In genomic region chr4:143558286-143558685, GRCh38 we compare ENCODE assay signal across 12 cellular contexts. TPM values are rescaled to one million over a fixed set of nuclear protein-coding genes. Genes with fewer than 3 reads are reported as not detected.
DNase-seq lines count a peak whose midpoint lies in the region; ATAC-seq, FAIRE-seq and TF ChIP-seq lines count a peak whose summit lies in the region.
"Had no signal": no experiment of that assay in that cellular context is flagged by ENCODE, and none has a peak within 500 bp of the region (broad histone marks: within the 10 kb centered on the region; RNA-seq: fewer than 3 reads in every experiment).

No MANE protein-coding gene starts in this region.

- DNase-seq in activated CD8-positive, alpha-beta memory T cell treated with anti-CD3 and anti-CD28 coated beads, Interleukin-2, amount 10 ng/mL, durations not matched to agents 7 days and 5 days: no peak
- DNase-seq in activated CD8-positive, alpha-beta memory T cell treated with anti-CD3 and anti-CD28 coated beads, Interleukin-2, amount 50 U/mL, for 48 hours: no peak
- no peak for DNase-seq in astrocyte (ENCODE audit: low read depth)
- DNase-seq in retina: peak; percentile 19
- no peak for DNase-seq in substantia nigra (lab: John Stamatoyannopoulos, UW)

- POLR2A ChIA-PET in HEK293 (lab: Yijun Ruan, JAX): no interaction called here

- H3K79me2 ChIP-seq in astrocyte (ENCODE audit: insufficient read depth, low read length): no peaks in the 10 kb centered on the region

- peak overlapping the region; percentile 89 for H3K4me3 Mint-ChIP-seq in activated CD8-positive, alpha-beta memory T cell treated with anti-CD3 and anti-CD28 coated beads, Interleukin-2, amount 10 ng/mL, durations not matched to agents 7 days and 5 days
- no peak overlapping the region for H3K4me3 Mint-ChIP-seq in astrocyte (ENCODE audit: unreplicated experiment)

- H3K4me3 ChIP-seq in HEK293 (ENCODE audit: low read depth, low read length) (no peak overlapping the region), astrocyte (ENCODE audit: insufficient read depth, low read depth, low read length) (no peak overlapping the region)
- H3K4me3 ChIP-seq: K562 had no signal

- H3K27me3 ChIP-seq in astrocyte (ENCODE audit: insufficient read depth, low read length): no peaks in the 10 kb centered on the region
- H3K27me3 ChIP-seq: gastroesophageal sphincter, pancreas, spleen had no signal

- H3K4me1 Mint-ChIP-seq in activated CD8-positive, alpha-beta memory T cell treated with anti-CD3 and anti-CD28 coated beads, Interleukin-2, amount 10 ng/mL, durations not matched to agents 7 days and 5 days: peaks cover 38% of the 10 kb centered on the region
- H3K4me1 Mint-ChIP-seq in astrocyte (ENCODE audit: low read depth, unreplicated experiment): peaks cover 5% of the 10 kb centered on the region

- H3K4me1 ChIP-seq in HEK293 (ENCODE audit: control insufficient read depth, insufficient read depth, low read length) (no peaks in the 10 kb centered on the region), astrocyte (ENCODE audit: insufficient read depth, low read length) (peaks cover 5% of the 10 kb centered on the region)
- H3K4me1 ChIP-seq: pancreas had no signal

- H4K20me1 ChIP-seq in astrocyte (ENCODE audit: insufficient read depth, low read length): no peaks in the 10 kb centered on the region

- no peak for FAIRE-seq in astrocyte (lab: Jason Lieb, UNC)
- FAIRE-seq: K562, pancreas had no signal

- CTCF ChIA-PET in activated CD8-positive, alpha-beta memory T cell treated with anti-CD3 and anti-CD28 coated beads, Interleukin-2, amount 10 ng/mL, durations not matched to agents 7 days and 5 days (lab: Charles Lee): interaction anchor here (1.3 to 2.4 kb wide), 6 partner anchors 8 to 87 kb away, joined by 4 to 7 read pairs (median 5); no protein-coding TSS in a partner anchor
- CTCF ChIA-PET in HEK293 (lab: Yijun Ruan, JAX): interaction anchor here (0.6 to 1.3 kb wide), 7 partner anchors 11 to 603 kb away, joined by 3 to 4 read pairs (median 3); no protein-coding TSS in a partner anchor

- H3K4me2 ChIP-seq in astrocyte (ENCODE audit: low read length): peak overlapping the region; percentile 96

- H3K9me3 ChIP-seq in HEK293 (ENCODE audit: control insufficient read depth, insufficient read depth, low read depth, low read length) (no peaks in the 10 kb centered on the region), astrocyte (ENCODE audit: insufficient read depth, low read depth, low read length) (no peaks in the 10 kb centered on the region)
- H3K9me3 ChIP-seq: gastroesophageal sphincter, pancreas, spleen had no signal

- H3K36me3 ChIP-seq in HEK293 (ENCODE audit: control insufficient read depth in 2 of 2, insufficient read depth in 1 of 2, low read length in 2 of 2): peaks cover 4 to 20% of the 10 kb centered on the region in 2 experiments; a peak in 2 of 3 replicates
- H3K36me3 ChIP-seq in astrocyte (ENCODE audit: insufficient read depth, low read length): peaks cover 6% of the 10 kb centered on the region

- no peaks in the 10 kb centered on the region for H3K9me3 Mint-ChIP-seq in activated CD8-positive, alpha-beta memory T cell treated with anti-CD3 and anti-CD28 coated beads, Interleukin-2, amount 10 ng/mL, durations not matched to agents 7 days and 5 days (ENCODE audit: low read depth)
- H3K9me3 Mint-ChIP-seq in astrocyte (ENCODE audit: unreplicated experiment): peaks cover 2% of the 10 kb centered on the region

- no peak overlapping the region for H2AFZ ChIP-seq in astrocyte (ENCODE audit: low read depth, low read length)

- H3K9ac ChIP-seq in astrocyte (ENCODE audit: low read length): no peak overlapping the region

- peaks cover 20% of the 10 kb centered on the region for H3K36me3 Mint-ChIP-seq in activated CD8-positive, alpha-beta memory T cell treated with anti-CD3 and anti-CD28 coated beads, Interleukin-2, amount 10 ng/mL, durations not matched to agents 7 days and 5 days
- peaks cover 5% of the 10 kb centered on the region for H3K36me3 Mint-ChIP-seq in astrocyte (ENCODE audit: low read depth, unreplicated experiment)

- no peaks in the 10 kb centered on the region for H3K27me3 Mint-ChIP-seq in activated CD8-positive, alpha-beta memory T cell treated with anti-CD3 and anti-CD28 coated beads, Interleukin-2, amount 10 ng/mL, durations not matched to agents 7 days and 5 days
- H3K27me3 Mint-ChIP-seq in astrocyte (ENCODE audit: low read depth, unreplicated experiment): peaks cover 9% of the 10 kb centered on the region

- ATAC-seq in activated CD8-positive, alpha-beta memory T cell treated with anti-CD3 and anti-CD28 coated beads, Interleukin-2, amount 10 ng/mL, durations not matched to agents 7 days and 5 days: no peak
- ATAC-seq in HG02870 (IDR thresholded peaks at IDR 0.05; ENCODE audit: unreplicated experiment) (no peak), HG02763 (IDR thresholded peaks at IDR 0.05; ENCODE audit: unreplicated experiment) (no peak)

- peak overlapping the region; percentile 91 for H3K27ac Mint-ChIP-seq in activated CD8-positive, alpha-beta memory T cell treated with anti-CD3 and anti-CD28 coated beads, Interleukin-2, amount 10 ng/mL, durations not matched to agents 7 days and 5 days
- no peak overlapping the region for H3K27ac Mint-ChIP-seq in astrocyte (ENCODE audit: unreplicated experiment)

- no peak for TF ChIP-seq CTCF in HEK293 (tag by site-specific recombination; IDR thresholded peaks at IDR 0.05)
- no peak for TF ChIP-seq CTCF in astrocyte (IDR thresholded peaks at IDR 0.05; ENCODE audit: insufficient read depth, low read depth, low read length)

- H3K27ac ChIP-seq in HEK293 (ENCODE audit: extremely low read depth, low read depth, low read length) (no peak overlapping the region), astrocyte (ENCODE audit: low read depth, low read length) (no peak overlapping the region), substantia nigra (ENCODE audit: low read depth, low read length, poor library complexity, severe bottlenecking) (no peak overlapping the region)

TF ChIP-seq in HEK293, 187 proteins besides CTCF, POLR2A, EP300 and RAD21:
- no peak for TF ChIP-seq ZBTB8A (tag by site-specific recombination; IDR thresholded peaks at IDR 0.05)
- TF ChIP-seq ZBTB17 (tag by site-specific recombination; IDR thresholded peaks at IDR 0.05): peak; percentile 69; the same call in 1 of the 2 replicates
- no peak for TF ChIP-seq PRDM2 (tag by site-specific recombination; IDR thresholded peaks at IDR 0.05; ENCODE audit: borderline replicate concordance)
- TF ChIP-seq ZNF114 (tag by site-specific recombination; IDR thresholded peaks at IDR 0.05): no peak
- no peak for TF ChIP-seq ZNF768 (tag by site-specific recombination; IDR thresholded peaks at IDR 0.05)
- no peak for TF ChIP-seq FEZF1 (tag by site-specific recombination; IDR thresholded peaks at IDR 0.05)
TF ChIP-seq in HEK293: peak in this region for 1.

RNA-seq across cellular contexts. Expression of gene SMARCA5, which starts 44.8 kb away (rescaled TPM):
- 10 to 100 TPM; 51.8 to 59.5 TPM for total RNA-seq in activated CD8-positive, alpha-beta memory T cell treated with anti-CD3 and anti-CD28 coated beads, Interleukin-2, amount 10 ng/mL, durations not matched to agents 7 days and 5 days
- 63.1 and 69.0 TPM in 2 replicates for total RNA-seq in astrocyte
